In genomic region chr12:120522568-120522967, GRCh38 we compare ENCODE assay signal across 8 cellular contexts.
"Had no signal": no experiment of that assay in that cellular context is flagged by ENCODE, and none has a peak within 500 bp of the region (broad histone marks: within the 10 kb centered on the region; RNA-seq: fewer than 3 reads in every experiment).

No MANE protein-coding gene starts in this region.

- DNase-seq: GDM1, GF-D8 had no signal

- ATAC-seq: GM12878 had no signal

- H3K4me3 ChIP-seq: GM12878 had no signal

- FAIRE-seq: G401.6, GM12878, GM12891, GM12892, GM18507, GM19239 had no signal
